ENCODE assay signal across 2 cellular contexts in the genomic region with DNA sequence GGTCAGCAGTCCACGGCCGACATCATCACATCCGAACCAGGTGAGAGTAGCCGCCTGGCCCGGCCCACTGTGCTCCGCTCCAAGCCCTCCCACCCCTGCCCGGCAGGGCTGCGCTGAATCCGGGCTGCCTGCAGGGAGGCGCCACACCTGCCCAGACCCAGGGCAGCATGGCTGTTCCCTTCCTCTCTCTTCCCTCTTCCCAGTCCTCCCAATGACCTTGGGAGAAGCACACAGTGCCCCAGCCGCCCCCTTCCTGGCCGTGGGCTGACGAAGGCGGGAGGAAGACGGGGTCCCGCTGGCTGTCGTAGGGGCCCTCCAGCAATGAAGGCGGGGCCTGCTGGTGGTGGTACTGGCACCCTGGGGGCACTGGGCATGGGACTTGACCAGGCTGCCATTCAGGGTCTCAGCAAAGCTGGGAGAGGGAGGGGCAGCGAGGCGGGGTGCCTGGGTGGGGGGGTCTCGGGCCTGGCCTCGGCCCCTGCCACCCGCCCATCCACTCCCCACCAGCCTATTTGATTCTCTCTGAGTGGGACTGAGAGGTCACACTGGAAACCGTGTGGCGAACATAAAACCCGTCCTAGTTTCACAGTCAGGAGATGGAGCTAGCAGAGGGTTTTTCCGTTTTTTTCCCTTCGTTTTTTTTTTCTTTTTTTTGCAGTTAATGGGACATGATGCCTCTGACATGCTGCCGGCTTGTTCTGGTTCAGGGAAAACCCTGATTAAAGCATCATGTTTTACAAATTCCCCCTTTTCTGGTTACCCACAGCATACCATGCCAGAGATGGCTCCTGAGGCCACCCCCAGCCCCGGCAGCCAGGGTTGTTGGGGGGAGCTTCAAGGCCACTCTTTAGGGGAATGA.
A peak's percentile ranks its signal among the peaks of the same experiment; 100 is the strongest.
TF ChIP-seq lines count a peak whose summit lies in the region.

No MANE protein-coding gene starts in this region.

TF ChIP-seq in GM12878, 131 proteins besides CTCF, POLR2A, EP300 and RAD21:
- 0 out of 2 replicates have a peak, but pooled peaks have one; percentile 22 for TF ChIP-seq ZNF384 (IDR thresholded peaks at IDR 0.05; ENCODE audit: borderline replicate concordance, low read depth, low read length)
- TF ChIP-seq BMI1 (IDR thresholded peaks at IDR 0.05; ENCODE audit: borderline replicate concordance): no peak

TF ChIP-seq in neural cell, 6 proteins besides CTCF, POLR2A, EP300 and RAD21 (continued from another document):
- TF ChIP-seq SMC3 (conservative IDR thresholded peaks at IDR 0.05; ENCODE audit: poor library complexity): no peak
- no peak for TF ChIP-seq REST (IDR thresholded peaks at IDR 0.05; ENCODE audit: borderline replicate concordance)
- no peak for TF ChIP-seq EZH2 (IDR thresholded peaks at IDR 0.05; ENCODE audit: borderline replicate concordance, insufficient read depth, low read length, poor library complexity, severe bottlenecking)
